25 cellular contexts compared by ENCODE assay signal in the genomic region with DNA sequence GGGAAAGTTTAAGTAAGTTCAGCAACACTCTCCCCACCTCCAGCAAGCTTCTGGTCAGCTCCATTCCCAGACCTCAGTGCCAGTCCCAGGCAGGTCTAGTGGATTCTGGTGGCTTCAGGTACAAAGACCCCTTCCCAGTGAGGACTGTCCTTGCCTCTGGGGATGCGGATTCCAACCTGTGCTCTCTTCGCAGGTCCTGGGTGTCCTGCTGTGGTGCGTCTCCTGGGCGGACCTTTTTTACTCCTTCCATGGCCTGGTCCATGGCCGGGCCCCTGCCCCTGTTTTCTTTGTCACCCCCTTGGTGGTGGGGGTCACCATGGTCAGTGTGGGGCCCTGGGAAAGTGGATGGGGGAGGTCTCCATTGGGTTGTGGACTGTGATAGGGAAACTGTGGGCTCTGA. TPM values are rescaled to one million over a fixed set of nuclear protein-coding genes. Genes with fewer than 3 reads are reported as not detected.
A peak's percentile ranks its signal among the peaks of the same experiment; 100 is the strongest.
DNase-seq lines count a peak whose midpoint lies in the region; ATAC-seq, FAIRE-seq and TF ChIP-seq lines count a peak whose summit lies in the region.
"Had no signal": no experiment of that assay in that cellular context is flagged by ENCODE, and none has a peak within 500 bp of the region (broad histone marks: within the 10 kb centered on the region; RNA-seq: fewer than 3 reads in every experiment).

No MANE protein-coding gene starts in this region.

- CTCF ChIA-PET in A549 (lab: Yijun Ruan, JAX) (interaction anchor here (1.0 to 48.0 kb wide), 3 partner anchors 17 to 27 kb away, joined by 3 to 2097 read pairs (median 7); partner anchors contain the start of gene ANKRD40), RWPE1 (lab: Yijun Ruan, JAX) (no interaction called here), HEK293T (lab: Yijun Ruan, JAX) (no interaction called here)

- peaks cover 7% of the 10 kb centered on the region for H3K27me3 Mint-ChIP-seq in neural progenitor cell (ENCODE audit: insufficient read depth, low read depth)

- no peak overlapping the region for H2AFZ ChIP-seq in neural progenitor cell (replicated peaks)
- H2AFZ ChIP-seq: GM23338 had no signal

- H3K27ac ChIP-seq in A549 (peak overlapping the region; percentile 98; a peak in 5 of 6 replicates), RWPE1 (peak overlapping the region; percentile 85), kidney (ENCODE audit: low read depth in 2 of 2, low read length in 2 of 2) (no peak overlapping the region), neural progenitor cell (no peak overlapping the region)

- no peak overlapping the region for H3K4me2 ChIP-seq in A549
- no peak overlapping the region for H3K4me2 ChIP-seq in neural progenitor cell
- H3K4me2 ChIP-seq: GM23338 had no signal

- FAIRE-seq in A549 (lab: Jason Lieb, UNC) = no peak
- no peak for FAIRE-seq in kidney (lab: Jason Lieb, UNC)
- FAIRE-seq: G401.6, GM12891, GM19239, H54, HTR-8/SVneo had no signal

- TF ChIP-seq CTCF in A549 (IDR thresholded peaks at IDR 0.05) = no peak
- TF ChIP-seq CTCF in RWPE1 (conservative IDR thresholded peaks at IDR 0.05; ENCODE audit: low read depth) = no peak
- no peak for TF ChIP-seq CTCF in kidney (IDR thresholded peaks at IDR 0.05; ENCODE audit: borderline replicate concordance, extremely low read depth, insufficient read depth)
- no peak for TF ChIP-seq CTCF in neural progenitor cell (IDR thresholded peaks at IDR 0.05)

- ATAC-seq in A549 = no peak
- no peak for ATAC-seq in GM21737 (IDR thresholded peaks at IDR 0.05; ENCODE audit: unreplicated experiment)
- ATAC-seq in HG03520 (IDR thresholded peaks at IDR 0.05; ENCODE audit: unreplicated experiment) = no peak
- ATAC-seq: GM23338 had no signal

- no peaks in the 10 kb centered on the region for H3K79me2 ChIP-seq in neural progenitor cell (ENCODE audit: low read depth)

- TF ChIP-seq EP300 in A549 (IDR thresholded peaks at IDR 0.05) = no peak

- H4K20me1 ChIP-seq in neural progenitor cell (ENCODE audit: low read depth) = no peaks in the 10 kb centered on the region

- peaks cover 89% of the 10 kb centered on the region for H3K4me1 ChIP-seq in A549
- H3K4me1 ChIP-seq in kidney (ENCODE audit: control insufficient read depth in 1 of 2, insufficient read depth in 1 of 2, low read depth in 1 of 2, low read length in 2 of 2) = peaks cover 14 to 15% of the 10 kb centered on the region in 2 donors
- peaks cover under 1% of the 10 kb centered on the region for H3K4me1 ChIP-seq in neural progenitor cell

- H3K36me3 ChIP-seq in kidney (ENCODE audit: control insufficient read depth in 1 of 2, insufficient read depth in 2 of 2, low read length in 2 of 2) (no peaks in the 10 kb centered on the region), neural progenitor cell (no peaks in the 10 kb centered on the region)
- H3K36me3 ChIP-seq: BE2C had no signal

- H3K9me3 ChIP-seq in A549 (no peaks in the 10 kb centered on the region), kidney (ENCODE audit: control insufficient read depth in 1 of 2, low read length in 2 of 2) (no peaks in the 10 kb centered on the region), neural progenitor cell (ENCODE audit: low read depth) (no peaks in the 10 kb centered on the region)
- H3K9me3 ChIP-seq: BE2C had no signal

- intact Hi-C loops in kidney (cut with DNase I) = no loop called here

- peaks cover 6% of the 10 kb centered on the region for H3K4me1 Mint-ChIP-seq in neural progenitor cell
- H3K4me1 Mint-ChIP-seq: CD8-positive, alpha-beta memory T cell had no signal

- no peak overlapping the region for H3K4me3 Mint-ChIP-seq in neural progenitor cell
- H3K4me3 Mint-ChIP-seq: CD4-positive, CD25-positive, alpha-beta regulatory T cell; CD8-positive, alpha-beta memory T cell; GM23338; HFFc6 had no signal

- H3K27me3 ChIP-seq in neural progenitor cell = no peaks in the 10 kb centered on the region
- H3K27me3 ChIP-seq: BE2C had no signal

- POLR2A ChIA-PET in A549 (lab: Yijun Ruan, JAX) = interaction anchor here (1.1 kb wide), 1 partner anchor 17 kb away, joined by 3 read pairs; no protein-coding TSS in a partner anchor
- POLR2A ChIA-PET in RWPE1 (lab: Yijun Ruan, JAX; ENCODE audit: low non-redundant PET) = no interaction called here
- POLR2A ChIA-PET in HEK293T (lab: Yijun Ruan, JAX) = no interaction called here

- no peaks in the 10 kb centered on the region for H3K36me3 Mint-ChIP-seq in neural progenitor cell
- H3K36me3 Mint-ChIP-seq: CD4-positive, CD25-positive, alpha-beta regulatory T cell had no signal

- 100% methylated on average over 5 of the region's 5 CpGs for WGBS in A549 (ENCODE audit: missing lambda C conversion rate)

- no peak for DNase-seq in A549 (ENCODE audit: low read depth in 1 of 2, low spot score in 1 of 2)
- DNase-seq in RWPE1 (ENCODE audit: low spot score) = no peak
- peak; percentile 37 for DNase-seq in kidney
- no peak for DNase-seq in neural progenitor cell (ENCODE audit: low spot score)
- no peak for DNase-seq in HEK293T (ENCODE audit: extremely low spot score)
- DNase-seq in NCI-H2227 (lab: John Stamatoyannopoulos, UW; ENCODE audit: unreplicated experiment) = no peak
- DNase-seq: 8988T; BE2C; C1 segment of cervical spinal cord; CD4-positive, CD25-positive, alpha-beta regulatory T cell; CD8-positive, alpha-beta memory T cell; COR-L47; DMS 273 treated with DMSO at 0.1 percent for 48 hours; DMS53; HCEC 1CT; HFFc6; IMR-90 had no signal

- H3K4me3 ChIP-seq in A549 = no peak overlapping the region
- H3K4me3 ChIP-seq in kidney (ENCODE audit: low read length in 2 of 2) = no peak overlapping the region
- H3K4me3 ChIP-seq in neural progenitor cell = no peak overlapping the region
- H3K4me3 ChIP-seq: GM23338 had no signal

- no peak for TF ChIP-seq POLR2A in A549 (IDR thresholded peaks at IDR 0.05; ENCODE audit: low read length)

- H3K9me3 Mint-ChIP-seq in neural progenitor cell = no peaks in the 10 kb centered on the region
- H3K9me3 Mint-ChIP-seq: CD8-positive, alpha-beta memory T cell; GM23338; HFFc6 had no signal

- H3K9ac ChIP-seq in kidney (ENCODE audit: low read length in 2 of 2) = no peak overlapping the region
- no peak overlapping the region for H3K9ac ChIP-seq in neural progenitor cell

- H3K27ac Mint-ChIP-seq in neural progenitor cell = peak overlapping the region; percentile 46
- H3K27ac Mint-ChIP-seq: CD4-positive, CD25-positive, alpha-beta regulatory T cell; GM23338; HFFc6 had no signal

- H3F3A ChIP-seq in neural progenitor cell (ENCODE audit: low read depth) = no peaks in the 10 kb centered on the region

- TF ChIP-seq RAD21 in A549 (conservative IDR thresholded peaks at IDR 0.05 in 1 of 2, IDR thresholded peaks at IDR 0.05 in 1 of 2) = no peak

TF ChIP-seq in A549, 52 proteins besides CTCF, POLR2A, EP300 and RAD21:
- TF ChIP-seq PHF8 (IDR thresholded peaks at IDR 0.05; ENCODE audit: borderline replicate concordance, low read depth) (no peak), TP53 (CRISPR knock-in tag; IDR thresholded peaks at IDR 0.05) (no peak), CHD2 (IDR thresholded peaks at IDR 0.05; ENCODE audit: low read length, partially characterized antibody) (no peak), FOSL2 (IDR thresholded peaks at IDR 0.05) (no peak), FOSL2 (CRISPR knock-in tag; IDR thresholded peaks at IDR 0.05) (no peak), ATOH8 (CRISPR knock-in tag; IDR thresholded peaks at IDR 0.05; ENCODE audit: low read depth) (no peak)

TF ChIP-seq in HEK293T, 16 proteins besides CTCF, POLR2A, EP300 and RAD21:
- TF ChIP-seq ARNT (IDR thresholded peaks at IDR 0.05) (no peak), HDGF (IDR thresholded peaks at IDR 0.05; ENCODE audit: borderline replicate concordance) (no peak), FOXA1 (IDR thresholded peaks at IDR 0.05) (no peak), FOXK2 (IDR thresholded peaks at IDR 0.05) (no peak), SP1 (IDR thresholded peaks at IDR 0.05) (no peak), L3MBTL2 (conservative IDR thresholded peaks at IDR 0.05) (no peak)

RNA-seq across cellular contexts. Expression of gene ABCC3, which starts 21.8 kb away (rescaled TPM):
- polyA plus RNA-seq in A549 (2011; rRNA removed) (342 and 442 TPM in 2 replicates), A549 (2017; fragmentation: RNase III; extraction: RNeasy Plus Mini Kit Qiagen cat#74134 plus additional on column Dnase treatment) (225 to 288 TPM (median 248 TPM) in 3 replicates), kidney (ENCODE audit: insufficient read depth, low read depth, low replicate concordance) (9.3 TPM)
- 157 and 189 TPM in 2 replicates for polyA plus RNA-seq in A549 (2012; cell fraction: cytosol; rRNA removed)
- polyA plus RNA-seq in A549 (2012; cell fraction: nucleus; rRNA removed) = 1,165 and 1,226 TPM in 2 replicates
- polyA minus RNA-seq in A549 (2011; rRNA and poly(A)+ RNA removed) = 586 and 639 TPM in 2 replicates
- total RNA-seq in kidney (156 TPM), neural progenitor cell (ENCODE audit: low replicate concordance) (0.22 TPM in 1 of 2 replicates, not detected in the other)
- total RNA-seq: GM23338 had no signal
- polyA plus RNA-seq: CD8-positive, alpha-beta memory T cell; GM23338 had no signal

RNA-seq across cellular contexts. Expression of gene ANKRD40, which starts 51.2 kb away (rescaled TPM):
- polyA plus RNA-seq in A549 (2011; rRNA removed) = 68.5 and 84.3 TPM in 2 replicates
- polyA plus RNA-seq in A549 (2012; cell fraction: cytosol; rRNA removed) = 31.1 and 36.1 TPM in 2 replicates
- polyA plus RNA-seq in A549 (2012; cell fraction: nucleus; rRNA removed) = 20.0 and 27.7 TPM in 2 replicates
- polyA plus RNA-seq in A549 (2017; fragmentation: RNase III; extraction: RNeasy Plus Mini Kit Qiagen cat#74134 plus additional on column Dnase treatment) = 44.2 to 55.2 TPM (median 50.1 TPM) in 3 replicates
- polyA minus RNA-seq in A549 (2011; rRNA and poly(A)+ RNA removed) = 31.0 and 37.0 TPM in 2 replicates
- total RNA-seq in kidney = 37.6 TPM
- 15.8 TPM for polyA plus RNA-seq in kidney (ENCODE audit: insufficient read depth, low read depth, low replicate concordance)
- total RNA-seq in neural progenitor cell (ENCODE audit: low replicate concordance) = 50.6 and 53.4 TPM in 2 replicates

Comparison
In these comparisons a context has a peak if more than half of its experiments do, and no peak if none do; other contexts are left out.
1. H3K27ac ChIP-seq: peak in A549 (2 of 2) and RWPE1 (single experiment); none in kidney (0 of 2) and neural progenitor cell (single experiment).
2. RNA of gene ABCC3, which starts 21.8 kb away (total RNA-seq): 156 TPM in kidney (single experiment); 0.22 TPM in neural progenitor cell; every median in the first group is over 100 times any median in the second.